In genomic region chr1:65527211-65527610, GRCh38 we compare ENCODE assay signal across 14 cellular contexts.
DNase-seq lines count a peak whose midpoint lies in the region; ATAC-seq, FAIRE-seq and TF ChIP-seq lines count a peak whose summit lies in the region.
"Had no signal": no experiment of that assay in that cellular context is flagged by ENCODE, and none has a peak within 500 bp of the region (broad histone marks: within the 10 kb centered on the region; RNA-seq: fewer than 3 reads in every experiment).

No MANE protein-coding gene starts in this region.

- peaks cover 58% of the 10 kb centered on the region for H3K27me3 Mint-ChIP-seq in activated T-cell treated with anti-CD3 and anti-CD28 coated beads, Interleukin-2, amount 50 U/mL, for 24 hours

- peak overlapping the region; percentile 29 for H3K27ac ChIP-seq in muscle layer of duodenum (ENCODE audit: low read length)

- DNase-seq in AG09319 (ENCODE audit: extremely low read depth, low read depth) = peak; percentile 54
- peak; percentile 75 for DNase-seq in NCI-H1105 treated with DMSO at 0.1 percent for 48 hours (lab: John Stamatoyannopoulos, UW)
- peak; percentile 65 to 81 for DNase-seq in dermis microvascular lymphatic vessel endothelial cell (ENCODE audit: low read depth in 2 of 2)
- no peak for DNase-seq in activated T-cell treated with anti-CD3 and anti-CD28 coated beads, Interleukin-2, amount 50 U/mL, for 24 hours
- no peak for DNase-seq in SIG-M5 treated with dmso at 0.1 percent for 504 hours (lab: John Stamatoyannopoulos, UW; ENCODE audit: unreplicated experiment)
- DNase-seq in GM19239 (ENCODE audit: insufficient read length, low spot score) = no peak
- DNase-seq: CD4-positive, alpha-beta memory T cell; effector memory CD4-positive, alpha-beta T cell; NCI-H774 had no signal

- H3K27ac Mint-ChIP-seq in activated T-cell treated with anti-CD3 and anti-CD28 coated beads, Interleukin-2, amount 50 U/mL, for 24 hours = no peak overlapping the region
- H3K27ac Mint-ChIP-seq: activated T-helper 1 cell treated with anti-CD3 and anti-CD28 coated beads, Interleukin-12 subunit alpha, Interleukin-12 subunit beta, Interleukin-2, Interleukin-4 antibody, amounts not matched to agents 30 ng/mL and 10 ng/mL and 1 ng/mL, durations not matched to agents 14 hours and 24 hours and 36 hours; CD4-positive, alpha-beta memory T cell; T-helper 2 cell treated with Interferon-gamma antibody and Interleukin-4, amounts not matched to agents 5 μg/mL and 100 μg/mL, for 36 hours had no signal

- no peaks in the 10 kb centered on the region for H3K9me3 Mint-ChIP-seq in activated T-cell treated with anti-CD3 and anti-CD28 coated beads, Interleukin-2, amount 50 U/mL, for 24 hours
- H3K9me3 Mint-ChIP-seq: activated T-helper 1 cell treated with anti-CD3 and anti-CD28 coated beads, Interleukin-12 subunit alpha, Interleukin-12 subunit beta, Interleukin-2, Interleukin-4 antibody, amounts not matched to agents 30 ng/mL and 10 ng/mL and 1 ng/mL, durations not matched to agents 14 hours and 24 hours and 36 hours; T-helper 2 cell treated with Interferon-gamma antibody and Interleukin-4, amounts not matched to agents 5 μg/mL and 100 μg/mL, for 36 hours had no signal

- H3K27me3 ChIP-seq in muscle layer of duodenum (ENCODE audit: low read depth, low read length) = peaks cover 17% of the 10 kb centered on the region

- H3K36me3 ChIP-seq in muscle layer of duodenum (ENCODE audit: control insufficient read depth in 1 of 2, insufficient read depth in 2 of 2, low read length in 2 of 2) = no peaks in the 10 kb centered on the region

- no peak for FAIRE-seq in GM19239 (lab: Jason Lieb, UNC)
- FAIRE-seq: islet of Langerhans had no signal

- TF ChIP-seq CTCF in AG09319 (IDR thresholded peaks at IDR 0.05; ENCODE audit: low read depth, low read length) = no peak

- no peak for ATAC-seq in HG03432 (IDR thresholded peaks at IDR 0.05; ENCODE audit: unreplicated experiment)

- H3K9me3 ChIP-seq in muscle layer of duodenum (ENCODE audit: control insufficient read depth in 1 of 2, low read length in 2 of 2) = peaks cover 0 to 2% of the 10 kb centered on the region in 2 donors

- peaks cover 7% of the 10 kb centered on the region for H3K4me1 Mint-ChIP-seq in activated T-cell treated with anti-CD3 and anti-CD28 coated beads, Interleukin-2, amount 50 U/mL, for 24 hours (ENCODE audit: low read depth)

- H3K4me3 Mint-ChIP-seq in activated T-cell treated with anti-CD3 and anti-CD28 coated beads, Interleukin-2, amount 50 U/mL, for 24 hours = no peak overlapping the region
- H3K4me3 Mint-ChIP-seq: activated T-helper 1 cell treated with anti-CD3 and anti-CD28 coated beads, Interleukin-12 subunit alpha, Interleukin-12 subunit beta, Interleukin-2, Interleukin-4 antibody, amounts not matched to agents 30 ng/mL and 10 ng/mL and 1 ng/mL, durations not matched to agents 14 hours and 24 hours and 36 hours; CD4-positive, alpha-beta memory T cell; T-helper 2 cell treated with Interferon-gamma antibody and Interleukin-4, amounts not matched to agents 5 μg/mL and 100 μg/mL, for 36 hours had no signal

- peak overlapping the region in 1 of 2 donors; percentile 12 for H3K4me3 ChIP-seq in muscle layer of duodenum (ENCODE audit: low read depth in 1 of 2, low read length in 2 of 2)

- peaks cover 0 to 8% of the 10 kb centered on the region in 2 donors for H3K4me1 ChIP-seq in muscle layer of duodenum (ENCODE audit: control insufficient read depth in 1 of 2, insufficient read depth in 2 of 2, low read length in 2 of 2)

- H3K36me3 Mint-ChIP-seq in activated T-cell treated with anti-CD3 and anti-CD28 coated beads, Interleukin-2, amount 50 U/mL, for 24 hours (ENCODE audit: low read depth) = no peaks in the 10 kb centered on the region

Comparison
In these comparisons a context has a peak if more than half of its experiments do, and no peak if none do; other contexts are left out.
1. DNase-seq: peak in AG09319 (single experiment), NCI-H1105 treated with DMSO at 0.1 percent for 48 hours (single experiment) and dermis microvascular lymphatic vessel endothelial cell (2 of 2); none in activated T-cell treated with anti-CD3 and anti-CD28 coated beads, Interleukin-2, amount 50 U/mL, for 24 hours (single experiment), SIG-M5 treated with dmso at 0.1 percent for 504 hours (single experiment) and GM19239 (single experiment).